Comparison of ENCODE assay signal across 8 cellular contexts in genomic region chr20:38961530-38962043, GRCh38. TPM values are rescaled to one million over a fixed set of nuclear protein-coding genes. Genes with fewer than 3 reads are reported as not detected.
DNase-seq lines count a peak whose midpoint lies in the region; ATAC-seq and TF ChIP-seq lines count a peak whose summit lies in the region.

No MANE protein-coding gene starts in this region.

- intact Hi-C loops in CD4-positive, alpha-beta T cell (cut with DNase I, micrococcal nuclease) = loop anchor here (1.0 to 10.0 kb wide), 7 partner anchors 35 to 524 kb away; partner anchors contain the start of genes FAM83D (in 2 of the 2), ACTR5 (in 1 of the 2), PPP1R16B (in 1 of the 2) and RALGAPB (in 1 of the 2)
- intact Hi-C loops in posterior vena cava (cut with DNase I) = loop anchor here in 1 of 2 donors (5.0 kb wide), 1 partner anchor 34 kb away; the partner anchor contains the start of gene FAM83D

- POLR2A ChIA-PET in CD4-positive, alpha-beta T cell (lab: Charles Lee) = interaction anchor here (0.6 to 3.3 kb wide), 15 partner anchors 9 to 526 kb away, joined by 3 to 38 read pairs (median 7); partner anchors contain the start of genes ACTR5, FAM83D, PPP1R16B and RALGAPB

- H3K9me3 ChIP-seq in CD4-positive, alpha-beta T cell (ENCODE audit: control insufficient read depth, low read length) = no peaks in the 10 kb centered on the region

- ATAC-seq in CD4-positive, alpha-beta T cell (ENCODE audit: poor library complexity) = peak; percentile 0
- ATAC-seq in activated naive CD4-positive, alpha-beta T cell treated with anti-CD3 and anti-CD28 coated beads, Interleukin-2, amount 50 U/mL, for 72 hours = no peak

- peaks cover 22% of the 10 kb centered on the region for H3K36me3 Mint-ChIP-seq in CD4-positive, alpha-beta T cell (ENCODE audit: low read depth)
- H3K36me3 Mint-ChIP-seq in activated naive CD4-positive, alpha-beta T cell treated with anti-CD3 and anti-CD28 coated beads, Interleukin-2, amount 50 U/mL, for 72 hours = peaks cover 14 to 16% of the 10 kb centered on the region in 2 donors

- H3K27me3 Mint-ChIP-seq in CD4-positive, alpha-beta T cell = no peaks in the 10 kb centered on the region

- TF ChIP-seq CTCF in CD4-positive, alpha-beta T cell (IDR thresholded peaks at IDR 0.05) = no peak
- no peak for TF ChIP-seq CTCF in kidney epithelial cell (IDR thresholded peaks at IDR 0.05; ENCODE audit: insufficient read depth, low read length, poor library complexity, severe bottlenecking)
- no peak for TF ChIP-seq CTCF in GM13976 (IDR thresholded peaks at IDR 0.05; ENCODE audit: borderline replicate concordance, control extremely low read depth, extremely low read depth, insufficient read depth, missing control alignments)

- CTCF ChIA-PET in CD4-positive, alpha-beta T cell (lab: Charles Lee) = interaction anchor here (1.1 to 3.2 kb wide), 6 partner anchors 17 to 316 kb away, joined by 3 to 25 read pairs (median 4); partner anchors contain the start of genes ACTR5 and FAM83D

- peak overlapping the region; percentile 51 for H3K27ac ChIP-seq in CD4-positive, alpha-beta T cell (ENCODE audit: low read depth, low read length)

- peak in 4 of 10 experiments; percentile 1 to 11 (median 4) for DNase-seq in CD4-positive, alpha-beta T cell
- DNase-seq in M059J (ENCODE audit: low read depth) (peak; percentile 22), kidney epithelial cell (ENCODE audit: low read depth) (no peak), GM13976 (ENCODE audit: low spot score) (no peak), NCI-H2196 (lab: John Stamatoyannopoulos, UW; ENCODE audit: unreplicated experiment) (no peak), posterior vena cava (ENCODE audit: low spot score) (no peak)
- DNase-seq in activated naive CD4-positive, alpha-beta T cell treated with anti-CD3 and anti-CD28 coated beads, Interleukin-2, amount 50 U/mL, for 72 hours (ENCODE audit: low spot score in 2 of 2) = peak in 1 of 2 donors; percentile 12
- DNase-seq in stimulated activated CD8-positive, alpha-beta memory T cell treated with anti-CD3 and anti-CD28 coated beads, Interleukin-4, amount 100 ng/mL, for 24 hours (ENCODE audit: low read depth) = peak; percentile 1

- H3K27me3 ChIP-seq in CD4-positive, alpha-beta T cell (ENCODE audit: control insufficient read depth, insufficient read depth, low read length) = no peaks in the 10 kb centered on the region
- no peaks in the 10 kb centered on the region for H3K27me3 ChIP-seq in kidney epithelial cell (ENCODE audit: control insufficient read depth, insufficient read depth, low read length)

- H3K4me3 Mint-ChIP-seq in CD4-positive, alpha-beta T cell = peak overlapping the region; percentile 97

- in situ Hi-C loops in GM13976 (cut with MboI; ENCODE audit: low sequenced_read_pairs, unreplicated experiment) = no loop called here

- H3K4me1 Mint-ChIP-seq in CD4-positive, alpha-beta T cell (ENCODE audit: low read depth) = peaks cover 33% of the 10 kb centered on the region

- H3K36me3 ChIP-seq in kidney epithelial cell (ENCODE audit: control insufficient read depth, insufficient read depth, low read length) = no peaks in the 10 kb centered on the region

- peak overlapping the region; percentile 65 for H3K4me3 ChIP-seq in kidney epithelial cell (ENCODE audit: low read depth, low read length)

- H3K9me3 Mint-ChIP-seq in CD4-positive, alpha-beta T cell = no peaks in the 10 kb centered on the region
- no peaks in the 10 kb centered on the region for H3K9me3 Mint-ChIP-seq in activated naive CD4-positive, alpha-beta T cell treated with anti-CD3 and anti-CD28 coated beads, Interleukin-2, amount 50 U/mL, for 72 hours

- peak overlapping the region; percentile 88 for H3K27ac Mint-ChIP-seq in CD4-positive, alpha-beta T cell
- peak overlapping the region; percentile 96 for H3K27ac Mint-ChIP-seq in activated naive CD4-positive, alpha-beta T cell treated with anti-CD3 and anti-CD28 coated beads, Interleukin-2, amount 50 U/mL, for 72 hours

RNA-seq across cellular contexts. Expression of gene DHX35, which starts 0.6 kb away (rescaled TPM):
- total RNA-seq in CD4-positive, alpha-beta T cell = 1 to 10 TPM; 7.3 to 7.6 TPM
- 15.2 and 28.6 TPM in 2 replicates for total RNA-seq in M059J (2014; rRNA removed; shearing (Covaris generic))
- 10 to 100 TPM; 11.6 to 12.1 TPM for total RNA-seq in activated naive CD4-positive, alpha-beta T cell treated with anti-CD3 and anti-CD28 coated beads, Interleukin-2, amount 50 U/mL, for 72 hours
- 7.4 and 8.6 TPM in 2 replicates for total RNA-seq in kidney epithelial cell
- total RNA-seq in posterior vena cava = 10 to 100 TPM; 12.1 to 13.9 TPM

RNA-seq across cellular contexts. Expression of gene FAM83D, which starts 35.4 kb away (rescaled TPM):
- 1 to 10 TPM; 1.8 to 1.9 TPM for total RNA-seq in CD4-positive, alpha-beta T cell
- total RNA-seq in M059J (2014; rRNA removed; shearing (Covaris generic)) = 102 and 121 TPM in 2 replicates
- total RNA-seq in activated naive CD4-positive, alpha-beta T cell treated with anti-CD3 and anti-CD28 coated beads, Interleukin-2, amount 50 U/mL, for 72 hours = 10 to 100 TPM; 14.5 to 18.4 TPM
- total RNA-seq in kidney epithelial cell (4.1 and 5.4 TPM in 2 replicates), posterior vena cava (10 to 100 TPM; 72.1 to 94.3 TPM)

Comparison
In these comparisons a context has a peak if more than half of its experiments do, and no peak if none do; other contexts are left out.
1. DNase-seq: peak in M059J (single experiment) and stimulated activated CD8-positive, alpha-beta memory T cell treated with anti-CD3 and anti-CD28 coated beads, Interleukin-4, amount 100 ng/mL, for 24 hours (single experiment); none in kidney epithelial cell (single experiment), GM13976 (single experiment), NCI-H2196 (single experiment) and posterior vena cava (single experiment).